In the genomic region with DNA sequence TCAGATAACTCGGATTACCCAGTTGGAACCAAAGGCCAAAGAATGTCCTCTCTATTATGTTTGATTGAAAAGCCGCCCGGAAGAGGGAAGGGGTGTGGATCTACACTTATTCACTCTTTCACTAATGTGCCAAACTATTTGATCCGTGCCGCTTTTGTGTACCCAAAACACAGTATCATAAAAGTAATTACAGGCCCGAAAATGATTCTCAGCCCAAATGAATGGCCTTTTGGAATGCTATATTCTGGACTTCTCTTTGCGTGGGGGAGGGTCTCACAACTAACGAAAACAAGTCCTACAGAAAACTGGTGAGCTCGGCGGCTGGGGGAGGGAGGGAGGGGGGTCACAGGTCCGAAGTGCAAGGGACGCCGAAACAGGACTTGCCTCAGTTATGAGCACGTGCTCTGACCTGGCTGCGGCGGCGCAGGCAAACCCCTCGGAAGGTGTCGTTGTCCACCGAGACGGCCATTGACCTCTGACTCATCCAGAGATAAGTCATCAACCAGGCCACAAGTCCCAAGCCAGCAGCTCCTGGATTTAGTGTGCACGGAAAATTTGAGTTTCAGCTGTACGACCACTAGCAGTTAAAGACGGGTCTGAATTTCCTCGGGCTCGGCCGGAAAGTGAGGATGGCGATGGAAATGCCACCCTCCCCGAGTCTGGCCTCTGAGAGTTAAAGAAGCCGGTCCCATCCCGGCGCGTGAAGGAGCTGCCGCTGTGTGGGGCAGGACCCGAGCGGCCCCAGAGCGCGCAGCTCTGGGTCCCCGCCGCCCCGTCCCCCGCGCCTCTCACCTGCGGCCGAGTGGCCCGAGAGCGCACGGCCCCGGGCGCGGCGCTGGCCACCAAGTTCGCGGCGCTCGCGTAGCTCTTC, we compare ENCODE assay signal across 9 cellular contexts. TPM values are rescaled to one million over a fixed set of nuclear protein-coding genes. Genes with fewer than 3 reads are reported as not detected.
DNase-seq lines count a peak whose midpoint lies in the region; ATAC-seq and TF ChIP-seq lines count a peak whose summit lies in the region.
"Had no signal": no experiment of that assay in that cellular context is flagged by ENCODE, and none has a peak within 500 bp of the region (broad histone marks: within the 10 kb centered on the region; RNA-seq: fewer than 3 reads in every experiment).

No MANE protein-coding gene starts in this region.

- no peaks in the 10 kb centered on the region for H3K36me3 Mint-ChIP-seq in osteocyte (ENCODE audit: unreplicated experiment)

- no peaks in the 10 kb centered on the region for H3K27me3 Mint-ChIP-seq in osteocyte (ENCODE audit: unreplicated experiment)

- 1 to 8% (median 5%) methylated on average over 53 to 57 of the region's 57 CpGs for WGBS in adipose tissue, 3 donors

- DNase-seq in cardiac septum (ENCODE audit: low spot score): peak; percentile 84
- DNase-seq in osteocyte (ENCODE audit: extremely low spot score, unreplicated experiment): no peak
- no peak for DNase-seq in HPDE6-E6E7 (ENCODE audit: extremely low spot score)

- peaks cover 44% of the 10 kb centered on the region for H3K4me1 Mint-ChIP-seq in osteocyte (ENCODE audit: unreplicated experiment)

- intact Hi-C loops in cardiac septum (cut with DNase I): loop anchor here (5.0 kb wide), 2 partner anchors 38 to 47 kb away; partner anchors contain the start of gene PRSS48

- H3K27ac ChIP-seq in C4-2B (peak overlapping the region; percentile 90), adipose tissue (ENCODE audit: low read depth, low read length) (peak overlapping the region; percentile 91)
- H3K27ac ChIP-seq: HL-60 had no signal

- no peak for TF ChIP-seq CTCF in C4-2B (conservative IDR thresholded peaks at IDR 0.05)
- no peak for TF ChIP-seq CTCF in osteocyte (IDR thresholded peaks at IDR 0.05)

- peak overlapping the region; percentile 78 for H3K4me3 Mint-ChIP-seq in osteocyte (ENCODE audit: unreplicated experiment)

- H3K27ac Mint-ChIP-seq in osteocyte (ENCODE audit: unreplicated experiment): peak overlapping the region; percentile 89

- ATAC-seq in HG03342 (IDR thresholded peaks at IDR 0.05; ENCODE audit: unreplicated experiment) (peak; percentile 64), HG02840 (IDR thresholded peaks at IDR 0.05; ENCODE audit: low FRiP score, unreplicated experiment) (no peak), HG02870 (IDR thresholded peaks at IDR 0.05; ENCODE audit: unreplicated experiment) (no peak)

- no peaks in the 10 kb centered on the region for H3K9me3 Mint-ChIP-seq in osteocyte (ENCODE audit: unreplicated experiment)

RNA-seq across cellular contexts. Expression of gene SH3D19, which starts 0.7 kb away (rescaled TPM):
- 100 to 1,000 TPM in 1 of 3 donors, 10 to 100 TPM in 1, 1 to 10 TPM in 1; 9.0 to 163 (median 49.0) TPM for polyA plus RNA-seq in adipose tissue
- total RNA-seq in cardiac septum (142 TPM), osteocyte (28.5 and 32.4 TPM in 2 replicates)

RNA-seq across cellular contexts. Expression of gene PRSS48, which starts 47.7 kb away (rescaled TPM):
- not detected for polyA plus RNA-seq in adipose tissue
- total RNA-seq in cardiac septum (not detected), osteocyte (not detected in 2 replicates)
